Comparison of ENCODE assay signal across 8 cellular contexts in the genomic region with DNA sequence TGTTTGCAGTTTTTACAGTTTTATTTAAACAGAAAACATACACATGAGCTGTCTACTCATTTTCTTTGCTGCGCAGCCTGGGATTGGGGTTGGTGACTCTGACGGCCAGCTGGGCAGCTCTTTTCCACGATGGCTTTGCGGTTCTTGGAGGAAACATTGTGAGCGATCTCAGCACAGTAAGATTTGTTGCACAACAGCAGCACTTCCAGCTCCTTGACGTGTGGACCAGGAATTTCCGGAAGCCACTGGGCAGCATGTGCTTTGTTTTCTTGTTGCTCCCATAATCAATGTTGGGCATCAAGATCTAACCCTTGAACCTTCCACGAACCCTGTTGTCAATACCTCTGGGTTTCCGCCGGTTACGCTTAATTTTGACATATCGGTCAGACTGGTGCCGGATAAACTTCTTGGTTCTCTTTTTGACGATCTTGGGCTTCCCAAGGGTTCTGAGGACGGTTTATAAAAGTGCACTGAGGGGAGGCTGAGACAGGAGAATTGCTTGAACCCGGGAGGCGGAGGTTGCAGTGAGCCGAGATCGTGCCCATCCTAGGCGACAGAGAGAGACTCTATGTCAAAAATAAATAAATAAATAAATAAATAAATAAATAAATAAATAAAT. TPM values are rescaled to one million over a fixed set of nuclear protein-coding genes. Genes with fewer than 3 reads are reported as not detected.
A peak's percentile ranks its signal among the peaks of the same experiment; 100 is the strongest.
DNase-seq lines count a peak whose midpoint lies in the region; ATAC-seq and TF ChIP-seq lines count a peak whose summit lies in the region.

No MANE protein-coding gene starts in this region.

- H3K4me3 ChIP-seq in right lobe of liver (peak overlapping the region; percentile 10 to 44 (median 18)), upper lobe of right lung (peak overlapping the region; percentile 46), mucosa of descending colon (no peak overlapping the region)

- DNase-seq in stimulated activated naive CD8-positive, alpha-beta T cell treated with anti-CD3 and anti-CD28 coated beads, Interleukin-15, Interleukin-2, amounts not matched to agents 100 U/mL and 50 U/mL, for 24 hours, result no peak
- no peak for DNase-seq in activated naive CD8-positive, alpha-beta T cell treated with anti-CD3 and anti-CD28 coated beads for 36 hours
- no peak for DNase-seq in right lobe of liver
- peak; percentile 67 for DNase-seq in upper lobe of right lung
- no peak for DNase-seq in pons (ENCODE audit: low spot score)
- DNase-seq in mucosa of descending colon, result no peak
- no peak for DNase-seq in RKO (ENCODE audit: low spot score)

- H3K4me3 Mint-ChIP-seq in stimulated activated naive CD8-positive, alpha-beta T cell treated with anti-CD3 and anti-CD28 coated beads, Interleukin-15, Interleukin-2, amounts not matched to agents 100 ng/mL and 50 ng/mL, for 24 hours, result peak overlapping the region; percentile 54
- H3K4me3 Mint-ChIP-seq in activated naive CD8-positive, alpha-beta T cell treated with anti-CD3 and anti-CD28 coated beads for 36 hours, result peak overlapping the region; percentile 74

- ATAC-seq in stimulated activated naive CD8-positive, alpha-beta T cell treated with anti-CD3 and anti-CD28 coated beads, Interleukin-15, Interleukin-2, amounts not matched to agents 100 U/mL and 50 U/mL, for 24 hours, result no peak
- ATAC-seq in right lobe of liver (peak in 3 of 4 donors; percentile 26 to 47 (median 40)), upper lobe of right lung (no peak), mucosa of descending colon (no peak)

- H3K27me3 ChIP-seq in right lobe of liver (no peaks in the 10 kb centered on the region), upper lobe of right lung (no peaks in the 10 kb centered on the region)

- TF ChIP-seq CTCF in right lobe of liver (IDR thresholded peaks at IDR 0.05) (no peak), upper lobe of right lung (IDR thresholded peaks at IDR 0.05) (no peak), mucosa of descending colon (IDR thresholded peaks at IDR 0.05) (no peak)

- no peak overlapping the region for H3K27ac Mint-ChIP-seq in stimulated activated naive CD8-positive, alpha-beta T cell treated with anti-CD3 and anti-CD28 coated beads, Interleukin-15, Interleukin-2, amounts not matched to agents 100 ng/mL and 50 ng/mL, for 24 hours
- H3K27ac Mint-ChIP-seq in activated naive CD8-positive, alpha-beta T cell treated with anti-CD3 and anti-CD28 coated beads for 36 hours, result no peak overlapping the region

- WGBS in right lobe of liver (ENCODE audit: insufficient coverage, low coverage, low lambda C conversion rate, missing lambda C conversion rate), result 39% methylated on average over 17 of the region's 20 CpGs

- no peaks in the 10 kb centered on the region for H3K36me3 Mint-ChIP-seq in stimulated activated naive CD8-positive, alpha-beta T cell treated with anti-CD3 and anti-CD28 coated beads, Interleukin-15, Interleukin-2, amounts not matched to agents 100 ng/mL and 50 ng/mL, for 24 hours (ENCODE audit: low read depth)
- no peaks in the 10 kb centered on the region for H3K36me3 Mint-ChIP-seq in activated naive CD8-positive, alpha-beta T cell treated with anti-CD3 and anti-CD28 coated beads for 36 hours

- no peak overlapping the region for H3K27ac ChIP-seq in right lobe of liver
- no peak overlapping the region for H3K27ac ChIP-seq in upper lobe of right lung

- H3K36me3 ChIP-seq in right lobe of liver (no peaks in the 10 kb centered on the region), upper lobe of right lung (no peaks in the 10 kb centered on the region), mucosa of descending colon (ENCODE audit: low read depth) (no peaks in the 10 kb centered on the region)

- H3K4me1 ChIP-seq in right lobe of liver (peaks cover 0 to 13% (median 0%) of the 10 kb centered on the region in 4 donors), upper lobe of right lung (no peaks in the 10 kb centered on the region), mucosa of descending colon (ENCODE audit: low read depth) (no peaks in the 10 kb centered on the region)

- H3K27me3 Mint-ChIP-seq in stimulated activated naive CD8-positive, alpha-beta T cell treated with anti-CD3 and anti-CD28 coated beads, Interleukin-15, Interleukin-2, amounts not matched to agents 100 ng/mL and 50 ng/mL, for 24 hours, result peaks cover 3% of the 10 kb centered on the region
- H3K27me3 Mint-ChIP-seq in activated naive CD8-positive, alpha-beta T cell treated with anti-CD3 and anti-CD28 coated beads for 36 hours, result peaks cover 3% of the 10 kb centered on the region

- H3K9me3 ChIP-seq in right lobe of liver, result no peaks in the 10 kb centered on the region
- no peaks in the 10 kb centered on the region for H3K9me3 ChIP-seq in upper lobe of right lung
- no peaks in the 10 kb centered on the region for H3K9me3 ChIP-seq in mucosa of descending colon

- no peaks in the 10 kb centered on the region for H3K9me3 Mint-ChIP-seq in stimulated activated naive CD8-positive, alpha-beta T cell treated with anti-CD3 and anti-CD28 coated beads, Interleukin-15, Interleukin-2, amounts not matched to agents 100 ng/mL and 50 ng/mL, for 24 hours
- no peaks in the 10 kb centered on the region for H3K9me3 Mint-ChIP-seq in activated naive CD8-positive, alpha-beta T cell treated with anti-CD3 and anti-CD28 coated beads for 36 hours

- H3K4me1 Mint-ChIP-seq in stimulated activated naive CD8-positive, alpha-beta T cell treated with anti-CD3 and anti-CD28 coated beads, Interleukin-15, Interleukin-2, amounts not matched to agents 100 ng/mL and 50 ng/mL, for 24 hours (ENCODE audit: low read depth), result peaks cover 6% of the 10 kb centered on the region
- H3K4me1 Mint-ChIP-seq in activated naive CD8-positive, alpha-beta T cell treated with anti-CD3 and anti-CD28 coated beads for 36 hours, result peaks cover 7% of the 10 kb centered on the region

- no peak for TF ChIP-seq POLR2A in right lobe of liver (IDR thresholded peaks at IDR 0.05)

- intact Hi-C loops in right lobe of liver (cut with DNase I), result no loop called here
- intact Hi-C loops in upper lobe of right lung (cut with DNase I), result no loop called here
- intact Hi-C loops in mucosa of descending colon (cut with DNase I, micrococcal nuclease), result no loop called here

RNA-seq across cellular contexts. Expression of a gene that starts 21.8 kb away (rescaled TPM):
- total RNA-seq in activated naive CD8-positive, alpha-beta T cell treated with anti-CD3 and anti-CD28 coated beads for 36 hours, result 100 to 1,000 TPM in 1 of 2 experiments, 10 to 100 TPM in 1; 97.4 to 104 TPM
- 10 to 100 TPM; 34.9 to 59.5 (median 52.5) TPM for total RNA-seq in right lobe of liver
- 19.5 TPM for total RNA-seq in upper lobe of right lung
- total RNA-seq in mucosa of descending colon, result 10 to 100 TPM; 16.9 to 41.3 (median 22.9) TPM

RNA-seq across cellular contexts. Expression of a gene that starts 37.8 kb away (rescaled TPM):
- total RNA-seq in activated naive CD8-positive, alpha-beta T cell treated with anti-CD3 and anti-CD28 coated beads for 36 hours, result 1 to 10 TPM; 2.6 to 3.1 TPM
- total RNA-seq in right lobe of liver (10 to 100 TPM in 5 of 6 experiments, 1 to 10 TPM in 1; 6.4 to 72.8 (median 17.2) TPM), upper lobe of right lung (7.1 TPM), mucosa of descending colon (1 to 10 TPM; 1.1 to 3.5 (median 2.4) TPM)

RNA-seq across cellular contexts. Expression of a gene that starts 51.5 kb away (rescaled TPM):
- 100 to 1,000 TPM; 123 to 129 TPM for total RNA-seq in activated naive CD8-positive, alpha-beta T cell treated with anti-CD3 and anti-CD28 coated beads for 36 hours
- total RNA-seq in right lobe of liver, result 10 to 100 TPM; 24.4 to 39.6 (median 31.8) TPM
- total RNA-seq in upper lobe of right lung, result 77.2 TPM
- total RNA-seq in mucosa of descending colon, result 100 to 1,000 TPM in 1 of 3 donors, 10 to 100 TPM in 2; 70.0 to 105 (median 91.0) TPM

RNA-seq across cellular contexts. Expression of a gene that starts 53.8 kb away (rescaled TPM):
- 10 to 100 TPM; 81.8 to 82.5 TPM for total RNA-seq in activated naive CD8-positive, alpha-beta T cell treated with anti-CD3 and anti-CD28 coated beads for 36 hours
- total RNA-seq in right lobe of liver (10 to 100 TPM; 30.9 to 50.7 (median 47.2) TPM), upper lobe of right lung (146 TPM), mucosa of descending colon (100 to 1,000 TPM; 207 to 280 (median 266) TPM)

Comparison
In these comparisons a context has a peak if more than half of its experiments do, and no peak if none do; other contexts are left out.
1. ATAC-seq: peak in right lobe of liver (3 of 4); none in stimulated activated naive CD8-positive, alpha-beta T cell treated with anti-CD3 and anti-CD28 coated beads, Interleukin-15, Interleukin-2, amounts not matched to agents 100 U/mL and 50 U/mL, for 24 hours (single experiment), upper lobe of right lung (single experiment) and mucosa of descending colon (single experiment).